1 cellular context compared by ENCODE assay signal in the genomic region with DNA sequence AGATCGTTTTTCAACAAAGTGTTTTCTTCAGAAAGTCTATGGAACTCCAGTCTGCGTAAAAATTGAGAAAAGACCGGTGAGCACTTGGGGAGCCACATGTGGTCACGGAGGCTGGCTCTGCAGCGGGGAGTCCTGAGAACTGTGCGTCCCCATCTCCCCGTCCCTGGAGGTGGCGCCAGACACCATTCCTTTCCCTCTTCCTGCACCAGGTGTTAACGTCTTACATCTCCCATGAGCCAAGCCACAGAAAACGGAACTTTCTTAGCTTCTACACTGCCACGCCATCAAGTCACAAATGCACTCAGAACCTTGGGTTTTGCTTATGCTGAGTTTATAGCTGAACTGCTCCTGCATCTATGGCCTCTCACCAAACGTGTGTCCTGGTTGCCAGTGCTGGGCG.
TF ChIP-seq lines count a peak whose summit lies in the region.

No MANE protein-coding gene starts in this region.

TF ChIP-seq in HCT116, 20 proteins besides CTCF, POLR2A, EP300 and RAD21 (continued from another document):
- TF ChIP-seq, protein P1, sequence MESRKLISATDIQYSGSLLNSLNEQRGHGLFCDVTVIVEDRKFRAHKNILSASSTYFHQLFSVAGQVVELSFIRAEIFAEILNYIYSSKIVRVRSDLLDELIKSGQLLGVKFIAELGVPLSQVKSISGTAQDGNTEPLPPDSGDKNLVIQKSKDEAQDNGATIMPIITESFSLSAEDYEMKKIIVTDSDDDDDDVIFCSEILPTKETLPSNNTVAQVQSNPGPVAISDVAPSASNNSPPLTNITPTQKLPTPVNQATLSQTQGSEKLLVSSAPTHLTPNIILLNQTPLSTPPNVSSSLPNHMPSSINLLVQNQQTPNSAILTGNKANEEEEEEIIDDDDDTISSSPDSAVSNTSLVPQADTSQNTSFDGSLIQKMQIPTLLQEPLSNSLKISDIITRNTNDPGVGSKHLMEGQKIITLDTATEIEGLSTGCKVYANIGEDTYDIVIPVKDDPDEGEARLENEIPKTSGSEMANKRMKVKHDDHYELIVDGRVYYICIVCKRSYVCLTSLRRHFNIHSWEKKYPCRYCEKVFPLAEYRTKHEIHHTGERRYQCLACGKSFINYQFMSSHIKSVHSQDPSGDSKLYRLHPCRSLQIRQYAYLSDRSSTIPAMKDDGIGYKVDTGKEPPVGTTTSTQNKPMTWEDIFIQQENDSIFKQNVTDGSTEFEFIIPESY (IDR thresholded peaks at IDR 0.05; ENCODE audit: extremely low read depth, insufficient replicate concordance, low read length), result no peak
- TF ChIP-seq REST (IDR thresholded peaks at IDR 0.05; ENCODE audit: low read depth) (no peak), ZFX (IDR thresholded peaks at IDR 0.05) (no peak), POLR2AphosphoS5 (IDR thresholded peaks at IDR 0.05; ENCODE audit: low read depth, low read length) (no peak)
